ENCODE assay signal across 1 cellular context in the genomic region with DNA sequence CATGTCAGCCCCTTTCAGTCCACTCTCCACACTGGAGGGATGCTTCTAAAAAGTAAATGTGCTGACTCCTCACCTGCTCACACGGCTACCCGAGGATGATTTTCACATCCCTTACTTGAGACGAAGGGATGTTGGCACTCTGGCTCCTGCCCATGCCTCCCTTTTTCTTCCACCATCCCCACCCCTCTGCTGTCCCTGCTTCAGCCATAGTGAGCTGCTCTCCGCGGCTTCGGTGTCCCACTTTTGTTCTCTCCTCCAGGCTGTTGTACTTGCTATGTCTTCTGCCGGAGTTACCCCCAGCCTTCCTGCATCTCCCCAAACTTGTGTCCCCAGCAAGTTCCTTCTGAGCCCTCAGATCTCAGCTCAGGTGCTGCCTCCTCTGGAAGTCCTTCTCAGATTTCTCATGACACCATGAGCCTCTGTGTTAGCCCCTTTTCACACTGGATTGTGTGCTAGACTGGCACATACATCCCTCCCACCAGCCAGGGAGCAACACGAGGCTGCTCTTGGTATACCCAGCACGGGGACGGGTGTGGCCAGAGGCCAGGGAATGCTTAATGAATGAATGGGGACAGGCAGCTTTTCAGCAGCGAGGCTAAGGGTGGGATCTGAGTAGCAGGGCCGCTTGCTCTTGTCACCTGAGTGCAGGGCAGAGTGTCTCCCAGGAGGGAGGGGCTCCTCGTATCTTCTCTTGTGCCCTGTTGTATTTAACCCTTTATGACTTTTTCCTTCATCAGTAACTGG.
TF ChIP-seq lines count a peak whose summit lies in the region.

No MANE protein-coding gene starts in this region.

TF ChIP-seq in GM23338, 12 proteins besides CTCF, POLR2A, EP300 and RAD21 (continued from another document):
- TF ChIP-seq, protein P1, sequence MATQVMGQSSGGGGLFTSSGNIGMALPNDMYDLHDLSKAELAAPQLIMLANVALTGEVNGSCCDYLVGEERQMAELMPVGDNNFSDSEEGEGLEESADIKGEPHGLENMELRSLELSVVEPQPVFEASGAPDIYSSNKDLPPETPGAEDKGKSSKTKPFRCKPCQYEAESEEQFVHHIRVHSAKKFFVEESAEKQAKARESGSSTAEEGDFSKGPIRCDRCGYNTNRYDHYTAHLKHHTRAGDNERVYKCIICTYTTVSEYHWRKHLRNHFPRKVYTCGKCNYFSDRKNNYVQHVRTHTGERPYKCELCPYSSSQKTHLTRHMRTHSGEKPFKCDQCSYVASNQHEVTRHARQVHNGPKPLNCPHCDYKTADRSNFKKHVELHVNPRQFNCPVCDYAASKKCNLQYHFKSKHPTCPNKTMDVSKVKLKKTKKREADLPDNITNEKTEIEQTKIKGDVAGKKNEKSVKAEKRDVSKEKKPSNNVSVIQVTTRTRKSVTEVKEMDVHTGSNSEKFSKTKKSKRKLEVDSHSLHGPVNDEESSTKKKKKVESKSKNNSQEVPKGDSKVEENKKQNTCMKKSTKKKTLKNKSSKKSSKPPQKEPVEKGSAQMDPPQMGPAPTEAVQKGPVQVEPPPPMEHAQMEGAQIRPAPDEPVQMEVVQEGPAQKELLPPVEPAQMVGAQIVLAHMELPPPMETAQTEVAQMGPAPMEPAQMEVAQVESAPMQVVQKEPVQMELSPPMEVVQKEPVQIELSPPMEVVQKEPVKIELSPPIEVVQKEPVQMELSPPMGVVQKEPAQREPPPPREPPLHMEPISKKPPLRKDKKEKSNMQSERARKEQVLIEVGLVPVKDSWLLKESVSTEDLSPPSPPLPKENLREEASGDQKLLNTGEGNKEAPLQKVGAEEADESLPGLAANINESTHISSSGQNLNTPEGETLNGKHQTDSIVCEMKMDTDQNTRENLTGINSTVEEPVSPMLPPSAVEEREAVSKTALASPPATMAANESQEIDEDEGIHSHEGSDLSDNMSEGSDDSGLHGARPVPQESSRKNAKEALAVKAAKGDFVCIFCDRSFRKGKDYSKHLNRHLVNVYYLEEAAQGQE (IDR thresholded peaks at IDR 0.05; ENCODE audit: unreplicated experiment) = no peak
- TF ChIP-seq ETS1 (IDR thresholded peaks at IDR 0.05) (no peak), EZH2phosphoT487 (IDR thresholded peaks at IDR 0.05; ENCODE audit: unreplicated experiment) (no peak)
